Comparison of ENCODE assay signal across 15 cellular contexts in the genomic region with DNA sequence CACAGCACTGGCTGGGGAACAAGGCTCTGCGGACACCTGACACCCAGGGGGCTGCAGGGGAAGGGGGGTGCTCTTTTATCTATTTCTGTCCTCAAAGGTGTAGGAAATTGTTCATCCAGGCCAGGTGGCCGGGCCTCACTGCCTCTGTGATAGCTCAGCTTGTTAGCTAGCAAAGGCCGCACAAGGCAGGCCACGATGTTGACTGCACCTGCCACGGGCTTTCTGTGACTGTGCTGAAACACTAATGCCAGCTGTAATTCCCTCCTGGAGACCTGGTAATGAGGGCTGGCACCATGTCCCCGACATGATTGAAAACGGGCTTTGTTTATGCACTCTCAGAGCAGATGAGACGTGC.
"Had no signal": no experiment of that assay in that cellular context is flagged by ENCODE, and none has a peak within 500 bp of the region (broad histone marks: within the 10 kb centered on the region; RNA-seq: fewer than 3 reads in every experiment).

No MANE protein-coding gene starts in this region.

- DNase-seq: activated CD4-positive, alpha-beta T cell treated with anti-CD3 and anti-CD28 coated beads, Interleukin-2, amount 10 ng/mL, durations not matched to agents 7 days and 5 days; activated CD8-positive, alpha-beta T cell treated with anti-CD3 and anti-CD28 coated beads, Interleukin-2, amount 10 ng/mL, durations not matched to agents 7 days and 5 days; activated naive CD4-positive, alpha-beta T cell treated with anti-CD3 and anti-CD28 coated beads, Interleukin-2, amount 50 U/mL, for 16 hours; activated T-cell treated with anti-CD3 and anti-CD28 coated beads, Interleukin-2, amount 50 U/mL, for 4 hours; effector CD8-positive, alpha-beta T cell; naive thymus-derived CD8-positive, alpha-beta T cell; pancreas; right lobe of liver; stimulated activated CD4-positive, alpha-beta T cell treated with anti-CD3 and anti-CD28 coated beads, Interleukin-1b, Interleukin-23, amount 100 ng/mL, for 48 hours; stimulated activated naive CD4-positive, alpha-beta T cell treated with Interleukin-2 at 50 U/mL for 16 hours; T1000; transverse colon had no signal

- H3K9me3 Mint-ChIP-seq: activated CD4-positive, alpha-beta T cell treated with anti-CD3 and anti-CD28 coated beads, Interleukin-2, amount 10 ng/mL, durations not matched to agents 7 days and 5 days; activated T-cell treated with anti-CD3 and anti-CD28 coated beads, Interleukin-2, amount 50 U/mL, for 4 hours; dendritic cell treated with granulocyte-macrophage colony-stimulating factor and Interleukin-4, amounts not matched to agents 40 ng/mL and 50 ng/mL, for 4 days had no signal

- H3K27ac ChIP-seq: esophagus muscularis mucosa, gastroesophageal sphincter, pancreas, right lobe of liver, transverse colon had no signal

- H3K27ac Mint-ChIP-seq: activated CD4-positive, alpha-beta T cell treated with anti-CD3 and anti-CD28 coated beads, Interleukin-2, amount 10 ng/mL, durations not matched to agents 7 days and 5 days; activated CD8-positive, alpha-beta T cell treated with anti-CD3 and anti-CD28 coated beads, Interleukin-2, amount 10 ng/mL, durations not matched to agents 7 days and 5 days; dendritic cell treated with granulocyte-macrophage colony-stimulating factor and Interleukin-4, amounts not matched to agents 40 ng/mL and 50 ng/mL, for 4 days had no signal

- H3K4me1 Mint-ChIP-seq: activated CD4-positive, alpha-beta T cell treated with anti-CD3 and anti-CD28 coated beads, Interleukin-2, amount 10 ng/mL, durations not matched to agents 7 days and 5 days had no signal

- H3K4me3 Mint-ChIP-seq: activated CD4-positive, alpha-beta T cell treated with anti-CD3 and anti-CD28 coated beads, Interleukin-2, amount 10 ng/mL, durations not matched to agents 7 days and 5 days; activated CD8-positive, alpha-beta T cell treated with anti-CD3 and anti-CD28 coated beads, Interleukin-2, amount 10 ng/mL, durations not matched to agents 7 days and 5 days; activated T-cell treated with anti-CD3 and anti-CD28 coated beads, Interleukin-2, amount 50 U/mL, for 4 hours; dendritic cell treated with granulocyte-macrophage colony-stimulating factor and Interleukin-4, amounts not matched to agents 40 ng/mL and 50 ng/mL, for 4 days; naive thymus-derived CD8-positive, alpha-beta T cell had no signal

- H3K4me1 ChIP-seq: pancreas, right lobe of liver had no signal

- H3K4me3 ChIP-seq: esophagus muscularis mucosa, gastroesophageal sphincter, pancreas, right lobe of liver, transverse colon had no signal

- H3K9me3 ChIP-seq: esophagus muscularis mucosa, gastroesophageal sphincter, pancreas, right lobe of liver, transverse colon had no signal

- H3K36me3 ChIP-seq: esophagus muscularis mucosa, gastroesophageal sphincter, pancreas, right lobe of liver, transverse colon had no signal

- H3K36me3 Mint-ChIP-seq: naive thymus-derived CD8-positive, alpha-beta T cell had no signal

- H3K27me3 ChIP-seq: esophagus muscularis mucosa, gastroesophageal sphincter, pancreas, right lobe of liver, transverse colon had no signal
